Comparison of ENCODE assay signal across 8 cellular contexts in genomic region chr11:120335928-120336640, GRCh38. TPM values are rescaled to one million over a fixed set of nuclear protein-coding genes. Genes with fewer than 3 reads are reported as not detected.
A peak's percentile ranks its signal among the peaks of the same experiment; 100 is the strongest.
DNase-seq lines count a peak whose midpoint lies in the region; ATAC-seq and TF ChIP-seq lines count a peak whose summit lies in the region.

Gene ARHGEF12, plus strand, starts transcription at chr11:120336413. Its CDS starts 831 bp downstream, at chr11:120337244.

- no peaks in the 10 kb centered on the region for H3K36me3 ChIP-seq in OCI-LY1 (ENCODE audit: insufficient read depth, low read length)
- no peaks in the 10 kb centered on the region for H3K36me3 ChIP-seq in mucosa of descending colon (ENCODE audit: low read depth)

- no peaks in the 10 kb centered on the region for H3K9me2 ChIP-seq in OCI-LY1 (ENCODE audit: low read depth, low read length)

- peak within 1 kb of the TSS; percentile 85 for H3K9ac ChIP-seq in OCI-LY1 (ENCODE audit: low read length)

- ATAC-seq in GM19395 (IDR thresholded peaks at IDR 0.05; ENCODE audit: unreplicated experiment): peak; percentile 59
- ATAC-seq in mucosa of descending colon: peak; percentile 87

- no peaks in the 10 kb centered on the region for H4K20me1 ChIP-seq in OCI-LY1 (ENCODE audit: insufficient read depth, low read length)

- H2AFZ ChIP-seq in OCI-LY1 (ENCODE audit: low read length): no peak within 1 kb of the TSS

- no peaks in the 10 kb centered on the region for H3K27me3 ChIP-seq in OCI-LY1 (ENCODE audit: insufficient read depth, low read length)

- H3K4me1 ChIP-seq in OCI-LY1 (ENCODE audit: insufficient read depth, low read length, severe bottlenecking) (peaks cover 37% of the 10 kb centered on the region), mucosa of descending colon (ENCODE audit: low read depth) (peaks cover 29% of the 10 kb centered on the region)

- no peaks in the 10 kb centered on the region for H3K9me3 ChIP-seq in OCI-LY1 (ENCODE audit: low read length)
- no peaks in the 10 kb centered on the region for H3K9me3 ChIP-seq in mucosa of descending colon

- DNase-seq in CD1c-positive myeloid dendritic cell (ENCODE audit: extremely low spot score) (peak; percentile 85), HPDE6-E6E7 (ENCODE audit: extremely low spot score) (peak; percentile 79), activated T-cell treated with anti-CD3 and anti-CD28 coated beads for 48 hours (ENCODE audit: low read depth) (peak; percentile 83), epithelial cell of prostate (ENCODE audit: low read depth, low spot score) (peak; percentile 92), mucosa of descending colon (peak; percentile 96 to 97 (median 97))
- DNase-seq in stimulated activated CD8-positive, alpha-beta memory T cell treated with anti-CD3 and anti-CD28 coated beads, Interleukin-2, amount 100 ng/mL, for 48 hours (ENCODE audit: low read depth in 2 of 2): peak; percentile 74 to 81

- H3K4me3 ChIP-seq in OCI-LY1 (ENCODE audit: low read depth, low read length, poor library complexity, severe bottlenecking) (peak within 1 kb of the TSS; percentile 85), mucosa of descending colon (peak within 1 kb of the TSS; percentile 62)

- no peaks in the 10 kb centered on the region for H3K79me2 ChIP-seq in OCI-LY1 (ENCODE audit: insufficient read depth, low read length)

- H3K4me2 ChIP-seq in OCI-LY1 (ENCODE audit: low read length): peak within 1 kb of the TSS; percentile 93

- peak; percentile 66 for TF ChIP-seq CTCF in OCI-LY1 (IDR thresholded peaks at IDR 0.05; ENCODE audit: low read length)
- TF ChIP-seq CTCF in mucosa of descending colon (IDR thresholded peaks at IDR 0.05): no peak

- intact Hi-C loops in mucosa of descending colon (cut with DNase I, micrococcal nuclease): loop anchor here in 1 of 2 donors (10.0 kb wide), 1 partner anchor 109 kb away; no protein-coding TSS in a partner anchor

- H3F3A ChIP-seq in OCI-LY1 (ENCODE audit: insufficient read depth, low read length): peaks cover 6% of the 10 kb centered on the region; the same call in 1 of the 2 replicates

- peak within 1 kb of the TSS; percentile 17 for H3K27ac ChIP-seq in OCI-LY1 (ENCODE audit: low read depth, low read length, poor library complexity, severe bottlenecking)
- peak within 1 kb of the TSS; percentile 91 for H3K27ac ChIP-seq in epithelial cell of prostate

RNA-seq across cellular contexts. Expression of gene ARHGEF12, which starts in this region (rescaled TPM):
- total RNA-seq in mucosa of descending colon: 100 to 1,000 TPM in 2 of 3 donors, 10 to 100 TPM in 1; 88.2 to 119 (median 114) TPM

Comparison
In these comparisons a context has a peak if more than half of its experiments do, and no peak if none do; other contexts are left out.
1. Peak in every context shown above with its lines: DNase-seq, ATAC-seq, H3K4me3 ChIP-seq and H3K27ac ChIP-seq.